Comparison of ENCODE assay signal across 8 cellular contexts in the genomic region with DNA sequence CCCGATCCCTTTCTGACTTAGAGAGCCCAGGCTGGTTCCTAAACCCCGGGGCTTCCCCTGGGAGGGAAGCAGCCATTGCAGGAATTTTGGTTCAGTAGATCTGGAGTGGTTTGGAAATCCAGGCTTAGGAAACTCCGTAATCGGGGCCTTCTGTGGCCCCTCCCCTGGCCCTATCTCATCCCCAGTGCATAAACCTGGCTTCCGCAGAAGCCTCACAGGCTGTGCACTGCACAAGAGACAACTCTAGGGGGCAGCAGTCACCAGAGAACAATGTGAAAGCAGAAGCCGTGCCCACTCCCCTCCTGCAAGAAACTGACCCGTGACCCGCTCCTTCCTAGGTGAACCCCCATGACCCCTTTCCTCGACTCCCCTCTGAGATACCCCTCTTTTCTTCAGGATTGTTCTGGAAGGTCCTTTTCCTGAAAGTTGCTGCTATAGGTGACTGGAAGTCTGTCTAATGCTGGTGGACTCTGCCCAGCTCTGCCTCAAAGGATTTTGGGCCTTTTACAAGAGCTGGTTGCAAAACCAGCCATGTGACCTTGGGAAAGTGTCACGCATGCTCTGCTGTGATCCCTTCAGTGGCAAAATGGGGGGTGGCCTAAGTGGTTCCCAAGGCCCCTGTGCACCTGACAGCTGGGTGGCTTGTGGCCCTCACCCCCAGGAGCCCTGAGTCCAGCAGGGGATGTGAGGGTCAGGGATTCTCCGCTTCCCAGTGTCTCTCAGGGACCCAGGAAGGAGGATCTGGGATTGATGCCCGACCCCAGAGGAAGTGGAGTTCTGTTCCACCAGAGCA. TPM values are rescaled to one million over a fixed set of nuclear protein-coding genes. Genes with fewer than 3 reads are reported as not detected.
DNase-seq lines count a peak whose midpoint lies in the region; ATAC-seq and TF ChIP-seq lines count a peak whose summit lies in the region.

No MANE protein-coding gene starts in this region.

- H3K27ac ChIP-seq in PC-9 (no peak overlapping the region), ascending aorta (no peak overlapping the region), hepatocyte (peak overlapping the region; percentile 79)

- WGBS in hepatocyte (ENCODE audit: low lambda C conversion rate, missing lambda C conversion rate): 32% methylated on average over 12 of the region's 12 CpGs

- H2AFZ ChIP-seq in PC-9 (peak overlapping the region; percentile 79), hepatocyte (peak overlapping the region; percentile 74)

- peak overlapping the region; percentile 50 for H3K4me3 ChIP-seq in PC-9
- peak overlapping the region; percentile 34 to 57 for H3K4me3 ChIP-seq in ascending aorta
- H3K4me3 ChIP-seq in hepatocyte: peak overlapping the region; percentile 30

- H3K9me2 ChIP-seq in PC-9 (ENCODE audit: insufficient read depth): no peaks in the 10 kb centered on the region
- no peaks in the 10 kb centered on the region for H3K9me2 ChIP-seq in hepatocyte (replicated peaks; ENCODE audit: insufficient read depth)

- no peaks in the 10 kb centered on the region for H4K20me1 ChIP-seq in PC-9 (ENCODE audit: insufficient read depth)
- H4K20me1 ChIP-seq in hepatocyte (ENCODE audit: insufficient read depth, poor library complexity, severe bottlenecking): no peaks in the 10 kb centered on the region

- H3K79me2 ChIP-seq in PC-9 (ENCODE audit: low read depth) (no peaks in the 10 kb centered on the region), hepatocyte (no peaks in the 10 kb centered on the region)

- TF ChIP-seq CTCF in PC-9 (conservative IDR thresholded peaks at IDR 0.05) (peak; percentile 70), ascending aorta (IDR thresholded peaks at IDR 0.05) (peak; percentile 26 to 39 (median 28)), hepatocyte (IDR thresholded peaks at IDR 0.05; ENCODE audit: poor library complexity) (peak; percentile 92)

- CTCF ChIA-PET in PC-9 (lab: Charles Lee): interaction anchor here (1.5 to 2.5 kb wide), 2 partner anchors 25 to 27 kb away, joined by 4 to 9 read pairs; no protein-coding TSS in a partner anchor

- no peaks in the 10 kb centered on the region for H3K4me1 ChIP-seq in PC-9 (replicated peaks; ENCODE audit: insufficient read depth)
- peaks cover 5 to 7% of the 10 kb centered on the region in 2 donors for H3K4me1 ChIP-seq in ascending aorta
- peaks cover 27% of the 10 kb centered on the region for H3K4me1 ChIP-seq in hepatocyte (ENCODE audit: insufficient read depth)

- H3F3A ChIP-seq in PC-9 (ENCODE audit: insufficient read depth, low read depth): 0 out of 2 replicates have a peak, but pooled peaks cover 3% of the 10 kb centered on the region

- H3K27me3 ChIP-seq in PC-9 (ENCODE audit: insufficient read depth, low read depth): no peaks in the 10 kb centered on the region
- H3K27me3 ChIP-seq in ascending aorta: peaks cover 11% of the 10 kb centered on the region
- H3K27me3 ChIP-seq in hepatocyte: no peaks in the 10 kb centered on the region

- DNase-seq in NCI-H1417 (lab: John Stamatoyannopoulos, UW): peak; percentile 13 to 66 (median 44)
- DNase-seq in NCI-H1417 treated with DMSO at 0.1 percent for 48 hours (lab: John Stamatoyannopoulos, UW): no peak
- DNase-seq in PC-9: peak; percentile 35 to 68
- peak in 1 of 2 donors; percentile 70 for DNase-seq in ascending aorta (ENCODE audit: low spot score in 2 of 2)
- DNase-seq in hepatocyte (ENCODE audit: low spot score): peak; percentile 82
- peak; percentile 33 for DNase-seq in renal cortical epithelial cell (ENCODE audit: low read depth)
- no peak for DNase-seq in SW480 (ENCODE audit: low spot score)

- intact Hi-C loops in PC-9 (cut with micrococcal nuclease; ENCODE audit: unreplicated experiment) (loop anchor here (1.0 kb wide), 2 partner anchors 24 to 40 kb away; no protein-coding TSS in a partner anchor), ascending aorta (cut with DNase I) (no loop called here)

- H3K4me2 ChIP-seq in PC-9 (peak overlapping the region; percentile 82), hepatocyte (peak overlapping the region; percentile 90)

- BruUV-seq in PC-9 (replicated peaks; lab: Mats Ljungman, UMichigan): no TSS peak

- POLR2A ChIA-PET in PC-9 (lab: Charles Lee; ENCODE audit: unreplicated experiment): interaction anchor here (0.6 to 0.7 kb wide), 2 partner anchors 84 to 157 kb away, joined by 4 to 6 read pairs; no protein-coding TSS in a partner anchor

- H3K9me3 ChIP-seq in PC-9 (ENCODE audit: insufficient read depth, low read depth): no peaks in the 10 kb centered on the region
- H3K9me3 ChIP-seq in ascending aorta: no peaks in the 10 kb centered on the region
- H3K9me3 ChIP-seq in hepatocyte (ENCODE audit: low read depth): no peaks in the 10 kb centered on the region

- ATAC-seq in GM18867 (IDR thresholded peaks at IDR 0.05; ENCODE audit: unreplicated experiment): no peak

- H3K36me3 ChIP-seq in PC-9 (ENCODE audit: low read depth) (no peaks in the 10 kb centered on the region), ascending aorta (no peaks in the 10 kb centered on the region), hepatocyte (replicated peaks; ENCODE audit: insufficient read depth, low read depth) (no peaks in the 10 kb centered on the region)

RNA-seq across cellular contexts. Expression of gene GUCY2D, which starts 14.4 kb away (rescaled TPM):
- total RNA-seq in PC-9 (2021): 0.79 TPM in 1 of 2 replicates, not detected in the other
- not detected for total RNA-seq in ascending aorta
- total RNA-seq in hepatocyte: not detected in 2 replicates
- polyA plus RNA-seq in hepatocyte: 1.6 and 1.9 TPM in 2 replicates
- total RNA-seq in renal cortical epithelial cell: not detected in 2 replicates

RNA-seq across cellular contexts. Expression of gene ALOX15B, which starts 22.0 kb away (rescaled TPM):
- not detected in 2 replicates for total RNA-seq in PC-9 (2021)
- 2.3 TPM for total RNA-seq in ascending aorta
- 5.7 and 6.7 TPM in 2 replicates for total RNA-seq in hepatocyte
- 26.0 and 26.1 TPM in 2 replicates for polyA plus RNA-seq in hepatocyte
- 0.20 and 2.1 TPM in 2 replicates for total RNA-seq in renal cortical epithelial cell

Comparison
In these comparisons a context has a peak if more than half of its experiments do, and no peak if none do; other contexts are left out.
1. DNase-seq: peak in NCI-H1417 (3 of 3), PC-9 (2 of 2), hepatocyte (single experiment) and renal cortical epithelial cell (single experiment); none in NCI-H1417 treated with DMSO at 0.1 percent for 48 hours (single experiment) and SW480 (single experiment).
2. CTCF ChIP-seq: peak in every context shown above with its lines; median percentile 92 in hepatocyte; 70 in PC-9; 28 in ascending aorta.
3. Peak in every context shown above with its lines, with median percentiles within 50 percentile points of each other: H3K4me3 ChIP-seq.